Comparison of ENCODE assay signal across 8 cellular contexts in the genomic region with DNA sequence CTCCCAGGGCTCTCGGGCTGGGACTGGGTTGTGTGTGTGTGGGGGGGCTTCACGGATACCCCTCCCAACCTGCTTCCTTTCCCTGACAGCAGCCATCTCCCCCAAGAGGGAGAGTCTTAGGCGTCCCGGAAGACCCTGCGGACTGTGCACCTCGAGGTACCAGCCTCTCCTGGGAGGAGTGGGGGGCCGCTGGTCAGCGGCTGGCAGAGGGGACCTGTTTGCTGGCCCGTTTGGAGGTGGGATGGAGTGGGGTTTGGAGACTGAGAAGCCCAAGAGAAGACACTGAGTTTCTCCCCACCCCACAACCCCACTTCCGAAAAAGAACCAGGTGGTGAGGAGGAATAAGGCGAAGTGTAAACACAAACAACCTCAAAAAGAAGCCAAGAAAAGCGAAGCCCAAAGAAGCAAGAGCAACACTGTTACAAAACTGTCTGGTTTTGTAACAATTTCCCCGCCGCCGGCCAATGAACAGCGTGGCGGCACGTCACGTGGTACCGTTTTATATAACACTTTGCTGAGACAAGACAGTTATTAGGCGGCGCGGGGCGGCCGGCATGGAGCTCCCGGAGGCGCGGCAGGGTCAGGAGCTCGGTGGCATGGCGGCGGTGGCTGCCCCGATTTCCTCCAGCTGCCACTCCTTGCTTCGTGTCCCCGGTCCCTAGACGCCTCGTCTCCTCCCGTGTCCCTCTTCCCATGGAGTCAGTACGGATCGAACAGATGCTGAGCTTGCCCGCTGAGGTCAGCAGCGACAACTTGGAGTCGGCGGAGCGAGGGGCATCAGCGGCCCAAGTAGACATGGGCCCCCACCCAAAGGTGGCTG. TPM values are rescaled to one million over a fixed set of nuclear protein-coding genes. Genes with fewer than 3 reads are reported as not detected.
DNase-seq lines count a peak whose midpoint lies in the region; ATAC-seq and TF ChIP-seq lines count a peak whose summit lies in the region.

Gene LONRF3, plus strand, starts transcription at position 531 of the 820 bp plus-strand sequence. Its CDS starts 163 bp downstream, at position 694.

- peaks cover 27% of the 10 kb centered on the region for H3K4me1 Mint-ChIP-seq in dendritic cell treated with granulocyte-macrophage colony-stimulating factor and Interleukin-4, amounts not matched to agents 40 ng/mL and 50 ng/mL, for 4 days (ENCODE audit: low read depth)

- peaks cover 49% of the 10 kb centered on the region for H3K27me3 Mint-ChIP-seq in dendritic cell treated with granulocyte-macrophage colony-stimulating factor and Interleukin-4, amounts not matched to agents 40 ng/mL and 50 ng/mL, for 4 days

- intact Hi-C loops in dendritic cell treated with granulocyte-macrophage colony-stimulating factor and Interleukin-4, amounts not matched to agents 40 ng/mL and 50 ng/mL, for 4 days (cut with micrococcal nuclease): no loop called here
- intact Hi-C loops in right lobe of liver (cut with DNase I): loop anchor here in 1 of 2 donors (10.0 kb wide), 1 partner anchor 129 kb away; no protein-coding TSS in a partner anchor

- H3K27ac Mint-ChIP-seq in dendritic cell treated with granulocyte-macrophage colony-stimulating factor and Interleukin-4, amounts not matched to agents 40 ng/mL and 50 ng/mL, for 4 days: peak within 1 kb of the TSS; percentile 18

- H3K4me3 Mint-ChIP-seq in dendritic cell treated with granulocyte-macrophage colony-stimulating factor and Interleukin-4, amounts not matched to agents 40 ng/mL and 50 ng/mL, for 4 days: peak within 1 kb of the TSS; percentile 84

- no peaks in the 10 kb centered on the region for H3K36me3 ChIP-seq in right lobe of liver

- DNase-seq in ELR (ENCODE audit: low read depth): peak; percentile 19
- DNase-seq in MV-4-11 (lab: John Stamatoyannopoulos, UW): peak; percentile 74
- DNase-seq in activated CD4-positive, alpha-beta T cell treated with anti-CD3 and anti-CD28 coated beads, Interleukin-2, amount 50 U/mL, for 1 hour: peak; percentile 68
- DNase-seq in right lobe of liver: peak; percentile 81 to 86 (median 84)
- DNase-seq in stimulated activated CD4-positive, alpha-beta T cell treated with anti-CD3 and anti-CD28 coated beads, Interleukin-2, amount 100 ng/mL, for 24 hours: peak; percentile 66 to 68
- no peak for DNase-seq in NAMALWA (ENCODE audit: low spot score)
- no peak for DNase-seq in NCI-H128 (lab: John Stamatoyannopoulos, UW; ENCODE audit: unreplicated experiment)

- H3K27me3 ChIP-seq in right lobe of liver: no peaks in the 10 kb centered on the region

- H3K36me3 Mint-ChIP-seq in dendritic cell treated with granulocyte-macrophage colony-stimulating factor and Interleukin-4, amounts not matched to agents 40 ng/mL and 50 ng/mL, for 4 days (ENCODE audit: low read depth): no peaks in the 10 kb centered on the region

- ATAC-seq in right lobe of liver: peak; percentile 58 to 67 (median 64)

- peak within 1 kb of the TSS; percentile 47 to 64 (median 62) for H3K4me3 ChIP-seq in right lobe of liver

- peak within 1 kb of the TSS; percentile 83 to 91 (median 85) for H3K27ac ChIP-seq in right lobe of liver

- H3K4me1 ChIP-seq in right lobe of liver: peaks cover 0 to 8% (median 0%) of the 10 kb centered on the region in 4 donors

- peak; percentile 94 for TF ChIP-seq POLR2A in right lobe of liver (IDR thresholded peaks at IDR 0.05)

- no peaks in the 10 kb centered on the region for H3K9me3 ChIP-seq in right lobe of liver

- 44% methylated on average over 10 of the region's 45 CpGs for WGBS in right lobe of liver (ENCODE audit: insufficient coverage, low coverage, low lambda C conversion rate, missing lambda C conversion rate)

- H3K9me3 Mint-ChIP-seq in dendritic cell treated with granulocyte-macrophage colony-stimulating factor and Interleukin-4, amounts not matched to agents 40 ng/mL and 50 ng/mL, for 4 days: no peaks in the 10 kb centered on the region

- no peak for TF ChIP-seq CTCF in right lobe of liver (IDR thresholded peaks at IDR 0.05)

RNA-seq across cellular contexts. Expression of gene LONRF3, which starts in this region (rescaled TPM):
- total RNA-seq in right lobe of liver: 10 to 100 TPM in 3 of 6 experiments, 1 to 10 TPM in 3; 6.2 to 13.5 (median 9.4) TPM

Comparison
In these comparisons a context has a peak if more than half of its experiments do, and no peak if none do; other contexts are left out.
1. DNase-seq: peak in ELR (single experiment), MV-4-11 (single experiment), activated CD4-positive, alpha-beta T cell treated with anti-CD3 and anti-CD28 coated beads, Interleukin-2, amount 50 U/mL, for 1 hour (single experiment), right lobe of liver (3 of 3) and stimulated activated CD4-positive, alpha-beta T cell treated with anti-CD3 and anti-CD28 coated beads, Interleukin-2, amount 100 ng/mL, for 24 hours (2 of 2); none in NAMALWA (single experiment) and NCI-H128 (single experiment).